In genomic region chr9:126676685-126677143, GRCh38 we compare ENCODE assay signal across 16 cellular contexts.
A peak's percentile ranks its signal among the peaks of the same experiment; 100 is the strongest.
DNase-seq lines count a peak whose midpoint lies in the region; ATAC-seq and TF ChIP-seq lines count a peak whose summit lies in the region.
"Had no signal": no experiment of that assay in that cellular context is flagged by ENCODE, and none has a peak within 500 bp of the region (broad histone marks: within the 10 kb centered on the region; RNA-seq: fewer than 3 reads in every experiment).

No MANE protein-coding gene starts in this region.

- H3K79me2 ChIP-seq in mammary epithelial cell (ENCODE audit: insufficient read depth, low read length), result peaks cover 34% of the 10 kb centered on the region

- intact Hi-C loops in mammary epithelial cell (cut with micrococcal nuclease), result no loop called here

- no peaks in the 10 kb centered on the region for H3K9me3 ChIP-seq in ES-I3 (ENCODE audit: control insufficient read depth, insufficient read depth, low read length)
- no peaks in the 10 kb centered on the region for H3K9me3 ChIP-seq in HUES6 (ENCODE audit: control insufficient read depth, insufficient read depth, low read depth, low read length)
- no peaks in the 10 kb centered on the region for H3K9me3 ChIP-seq in mammary epithelial cell (replicated peaks; ENCODE audit: insufficient read depth, low read length)
- H3K9me3 ChIP-seq: gastroesophageal sphincter, stomach had no signal

- H3K4me3 ChIP-seq in HUES6 (ENCODE audit: low read depth, low read length), result peak overlapping the region; percentile 28
- no peak overlapping the region for H3K4me3 ChIP-seq in mammary epithelial cell (replicated peaks in 1 of 3; ENCODE audit: insufficient read depth in 1 of 3, low read depth in 2 of 3, low read length in 3 of 3)
- H3K4me3 ChIP-seq: gastroesophageal sphincter, stomach had no signal

- dilution Hi-C loops in mammary epithelial cell (cut with HindIII; ENCODE audit: low sequenced_read_pairs), result no loop called here

- CTCF ChIA-PET in mammary epithelial cell (lab: Charles Lee; ENCODE audit: low non-redundant PET), result no interaction called here

- BruUV-seq in mammary epithelial cell (replicated peaks; lab: Mats Ljungman, UMichigan), result no TSS peak

- H3K9ac ChIP-seq in ES-I3 (ENCODE audit: low read depth, low read length) (peak overlapping the region; percentile 13; the same call in 1 of the 2 replicates), HUES6 (ENCODE audit: low read length) (peak overlapping the region; percentile 32), mammary epithelial cell (ENCODE audit: insufficient read depth, low read length) (no peak overlapping the region)

- WGBS in mammary epithelial cell (ENCODE audit: low coverage, missing lambda C conversion rate), result 55% methylated on average over 14 of the region's 24 CpGs

- no peaks in the 10 kb centered on the region for H4K20me1 ChIP-seq in mammary epithelial cell (ENCODE audit: insufficient read depth, low read length)

- DNase-seq in mammary epithelial cell (peak; percentile 46), left kidney (ENCODE audit: low read depth, low spot score) (peak; percentile 65), GM10266 (ENCODE audit: extremely low spot score) (no peak)
- DNase-seq: activated CD8-positive, alpha-beta memory T cell treated with anti-CD3 and anti-CD28 coated beads, Interleukin-2, amount 10 ng/mL, durations not matched to agents 7 days and 5 days; activated naive CD4-positive, alpha-beta T cell treated with anti-CD3 and anti-CD28 coated beads for 36 hours; CD4-positive, alpha-beta T cell; NCI-H2029 treated with DMSO at 0.1 percent for 48 hours; NK-92 treated with Interleukin-12 subunit alpha and Interleukin-12 subunit beta, amount 100 ng/mL, for 24 hours; stomach had no signal

- peaks cover 99% of the 10 kb centered on the region for H3K27me3 ChIP-seq in HUES6 (ENCODE audit: control insufficient read depth, insufficient read depth, low read length)
- no peaks in the 10 kb centered on the region for H3K27me3 ChIP-seq in mammary epithelial cell (ENCODE audit: insufficient read depth, low read length)

- no peaks in the 10 kb centered on the region for H3K36me3 ChIP-seq in ES-I3 (ENCODE audit: insufficient read depth, low read length)
- H3K36me3 ChIP-seq in HUES6 (ENCODE audit: control insufficient read depth, insufficient read depth, low read length), result no peaks in the 10 kb centered on the region
- H3K36me3 ChIP-seq in mammary epithelial cell (ENCODE audit: insufficient read depth, low read length), result no peaks in the 10 kb centered on the region
- H3K36me3 ChIP-seq: gastroesophageal sphincter, stomach had no signal

- no peak for TF ChIP-seq CTCF in mammary epithelial cell (conservative IDR thresholded peaks at IDR 0.05 in 1 of 2, IDR thresholded peaks at IDR 0.05 in 1 of 2; ENCODE audit: extremely low read depth in 1 of 2, insufficient read depth in 1 of 2, low read depth in 1 of 2, low read length in 2 of 2)
- no peak for TF ChIP-seq CTCF in GM10266 (IDR thresholded peaks at IDR 0.05; ENCODE audit: control insufficient read depth, insufficient read depth, low read depth, missing control alignments)

- H3K4me1 ChIP-seq in ES-I3 (ENCODE audit: insufficient read depth, low read length) (peaks cover 31% of the 10 kb centered on the region), HUES6 (ENCODE audit: control insufficient read depth, insufficient read depth, low read length) (peaks cover 47% of the 10 kb centered on the region), mammary epithelial cell (ENCODE audit: insufficient read depth, low read length) (peaks cover 31% of the 10 kb centered on the region)

- H3K27ac ChIP-seq in HUES6 (ENCODE audit: low read depth, low read length) (no peak overlapping the region), mammary epithelial cell (ENCODE audit: insufficient read depth, low read depth, low read length) (no peak overlapping the region)
- H3K27ac ChIP-seq: gastroesophageal sphincter, stomach had no signal

- H3K4me2 ChIP-seq in mammary epithelial cell (ENCODE audit: insufficient read depth, low read depth, low read length), result peak overlapping the region; percentile 43

- in situ Hi-C loops in mammary epithelial cell (cut with MboI; ENCODE audit: low sequenced_read_pairs in 2 of 2), result no loop called here

- ATAC-seq in GM21390 (IDR thresholded peaks at IDR 0.05; ENCODE audit: unreplicated experiment) (no peak), GM21717 (IDR thresholded peaks at IDR 0.05; ENCODE audit: unreplicated experiment) (no peak)
- ATAC-seq: activated CD8-positive, alpha-beta memory T cell treated with anti-CD3 and anti-CD28 coated beads, Interleukin-2, amount 10 ng/mL, durations not matched to agents 7 days and 5 days; gastroesophageal sphincter; left lobe of liver; right cardiac atrium had no signal

- no peak overlapping the region for H2AFZ ChIP-seq in mammary epithelial cell (ENCODE audit: low read depth, low read length)
